ENCODE assay signal across 10 cellular contexts in genomic region chr22:39457047-39457545, GRCh38. TPM values are rescaled to one million over a fixed set of nuclear protein-coding genes. Genes with fewer than 3 reads are reported as not detected.
A peak's percentile ranks its signal among the peaks of the same experiment; 100 is the strongest.
DNase-seq lines count a peak whose midpoint lies in the region; ATAC-seq and TF ChIP-seq lines count a peak whose summit lies in the region.
"Had no signal": no experiment of that assay in that cellular context is flagged by ENCODE, and none has a peak within 500 bp of the region (broad histone marks: within the 10 kb centered on the region; RNA-seq: fewer than 3 reads in every experiment).

No MANE protein-coding gene starts in this region.

- H3K36me3 ChIP-seq in IMR-90 (ENCODE audit: control insufficient read depth, insufficient read depth, low read length) = no peaks in the 10 kb centered on the region
- no peaks in the 10 kb centered on the region for H3K36me3 ChIP-seq in esophagus squamous epithelium
- H3K36me3 ChIP-seq in psoas muscle (ENCODE audit: insufficient read depth in 1 of 2, low read depth in 1 of 2) = no peaks in the 10 kb centered on the region
- H3K36me3 ChIP-seq in SJCRH30 = no peaks in the 10 kb centered on the region

- intact Hi-C loops in IMR-90 (cut with micrococcal nuclease) (no loop called here), esophagus squamous epithelium (cut with DNase I) (no loop called here), psoas muscle (cut with DNase I) (no loop called here)

- no peak overlapping the region for H4K91ac ChIP-seq in IMR-90 (ENCODE audit: insufficient read depth, low read depth, low read length)

- CTCF ChIA-PET in IMR-90 (lab: Yijun Ruan, JAX) = no interaction called here

- H2BK15ac ChIP-seq in IMR-90 (ENCODE audit: low read depth, low read length) = no peak overlapping the region

- TF ChIP-seq CTCF in IMR-90 (conservative IDR thresholded peaks at IDR 0.05; ENCODE audit: low read depth, low read length) (no peak), esophagus squamous epithelium (IDR thresholded peaks at IDR 0.05) (no peak), psoas muscle (IDR thresholded peaks at IDR 0.05) (no peak)

- H3K18ac ChIP-seq in IMR-90 (ENCODE audit: low read depth, low read length) = no peak overlapping the region

- no peak overlapping the region for H2AK9ac ChIP-seq in IMR-90 (replicated peaks; ENCODE audit: low read depth, low read length, poor library complexity)

- DNase-seq in D341Med (ENCODE audit: low spot score) = peak; percentile 85
- no peak for DNase-seq in IMR-90
- DNase-seq in esophagus squamous epithelium (lab: John Stamatoyannopoulos, UW) = no peak
- DNase-seq in psoas muscle = no peak
- no peak for DNase-seq in NCI-H187 treated with DMSO at 0.1 percent for 48 hours (lab: John Stamatoyannopoulos, UW)
- DNase-seq in stimulated activated CD4-positive, alpha-beta T cell treated with anti-CD3 and anti-CD28 coated beads, Interleukin-4, amount 100 ng/mL, for 1 hour = no peak
- DNase-seq in SJCRH30 = no peak
- DNase-seq: body of pancreas, NCI-H226 had no signal

- H3K23ac ChIP-seq in IMR-90 (ENCODE audit: low read depth, low read length) = no peak overlapping the region

- H4K20me1 ChIP-seq in IMR-90 (ENCODE audit: insufficient read depth, low read length) = no peaks in the 10 kb centered on the region

- no peak for TF ChIP-seq RAD21 in IMR-90 (IDR thresholded peaks at IDR 0.05; ENCODE audit: low read length)

- no peak overlapping the region for H3K27ac Mint-ChIP-seq in activated T-helper 17 cell treated with anti-CD3 and anti-CD28 coated beads, Interleukin-2, amount 50 U/mL, for 72 hours

- H2BK5ac ChIP-seq in IMR-90 (ENCODE audit: low read depth, low read length, poor library complexity, severe bottlenecking) = no peak overlapping the region

- no peaks in the 10 kb centered on the region for H3K9me3 ChIP-seq in IMR-90 (ENCODE audit: control insufficient read depth, insufficient read depth, low read length)
- no peaks in the 10 kb centered on the region for H3K9me3 ChIP-seq in esophagus squamous epithelium
- no peaks in the 10 kb centered on the region for H3K9me3 ChIP-seq in psoas muscle
- no peaks in the 10 kb centered on the region for H3K9me3 ChIP-seq in SJCRH30 (replicated peaks)
- H3K9me3 ChIP-seq: body of pancreas had no signal

- peak overlapping the region; percentile 28 for H3K4me3 ChIP-seq in IMR-90 (ENCODE audit: insufficient read depth, low read depth, low read length)
- H3K4me3 ChIP-seq in esophagus squamous epithelium = peak overlapping the region; percentile 20 to 72 (median 50)
- peak overlapping the region; percentile 60 for H3K4me3 ChIP-seq in psoas muscle
- no peak overlapping the region for H3K4me3 ChIP-seq in SJCRH30
- H3K4me3 ChIP-seq: body of pancreas had no signal

- WGBS in IMR-90 (ENCODE audit: extremely low coverage in 2 of 2, insufficient read length in 1 of 2), 2 experiments = 0% methylated on average over 6 of the region's 88 CpGs; no CpG with 5 or more reads in 1 of the 2 experiments
- WGBS in esophagus squamous epithelium, 2 donors = no CpG with 5 or more reads among the region's 88 CpGs
- 1 to 20% (median 2%) methylated on average over 2 to 83 of the region's 88 CpGs for WGBS in psoas muscle, 3 donors

- H4K5ac ChIP-seq in IMR-90 (ENCODE audit: low read depth, low read length) = no peak overlapping the region

- peaks cover 8% of the 10 kb centered on the region; the same call in 1 of the 2 replicates for H3K4me1 ChIP-seq in IMR-90 (ENCODE audit: control insufficient read depth, insufficient read depth, low read length)
- peaks cover 0 to 44% (median 15%) of the 10 kb centered on the region in 3 donors for H3K4me1 ChIP-seq in esophagus squamous epithelium
- H3K4me1 ChIP-seq in psoas muscle = no peaks in the 10 kb centered on the region
- peaks cover 14% of the 10 kb centered on the region for H3K4me1 ChIP-seq in SJCRH30

- dilution Hi-C loops in IMR-90 (cut with HindIII; ENCODE audit: low sequenced_read_pairs, unreplicated experiment) = no loop called here

- no TSS peak for BruUV-seq in IMR-90 (replicated peaks; lab: Mats Ljungman, UMichigan)

- in situ Hi-C loops in IMR-90 (cut with MboI; ENCODE audit: low sequenced_read_pairs) = no loop called here

- peak overlapping the region; percentile 63 for H2AFZ ChIP-seq in IMR-90 (replicated peaks; ENCODE audit: low read length, poor library complexity)

- no peaks in the 10 kb centered on the region; the same call in 1 of the 2 replicates for H3K9me1 ChIP-seq in IMR-90 (ENCODE audit: insufficient read depth, low read length)

- H3K27ac ChIP-seq in IMR-90 (ENCODE audit: insufficient read depth, low read length) (no peak overlapping the region), esophagus squamous epithelium (peak overlapping the region in 3 of 4 donors; percentile 49 to 78 (median 77)), psoas muscle (no peak overlapping the region), SJCRH30 (no peak overlapping the region)
- H3K27ac ChIP-seq: body of pancreas had no signal

- H3K4me3 Mint-ChIP-seq in activated T-helper 17 cell treated with anti-CD3 and anti-CD28 coated beads, Interleukin-2, amount 50 U/mL, for 72 hours = no peak overlapping the region

- peaks cover 47% of the 10 kb centered on the region for H3K27me3 ChIP-seq in IMR-90 (ENCODE audit: control insufficient read depth, insufficient read depth, low read length)
- H3K27me3 ChIP-seq in esophagus squamous epithelium = peaks cover 8 to 52% (median 11%) of the 10 kb centered on the region in 4 donors
- peaks cover 0 to 26% (median 12%) of the 10 kb centered on the region in 3 donors for H3K27me3 ChIP-seq in psoas muscle (ENCODE audit: insufficient read depth in 3 of 3, low read length in 2 of 3)
- H3K27me3 ChIP-seq in SJCRH30 = peaks cover 8% of the 10 kb centered on the region

- H3K79me1 ChIP-seq in IMR-90 (ENCODE audit: low read depth in 1 of 2, low read length in 2 of 2) = no peaks in the 10 kb centered on the region

- H3K9ac ChIP-seq in IMR-90 (ENCODE audit: low read depth, low read length) = no peak overlapping the region

- no peak overlapping the region for H3K4ac ChIP-seq in IMR-90 (ENCODE audit: low read depth, low read length)

- H3K27me3 Mint-ChIP-seq in activated T-helper 17 cell treated with anti-CD3 and anti-CD28 coated beads, Interleukin-2, amount 50 U/mL, for 72 hours = peaks cover 38% of the 10 kb centered on the region

- no peak overlapping the region for H2BK20ac ChIP-seq in IMR-90 (ENCODE audit: low read depth, low read length)

- H4K8ac ChIP-seq in IMR-90 (ENCODE audit: low read depth in 2 of 2, low read length in 2 of 2) = no peak overlapping the region

- H2AK5ac ChIP-seq in IMR-90 (ENCODE audit: low read depth, low read length) = no peak overlapping the region

- H3K4me1 Mint-ChIP-seq in activated T-helper 17 cell treated with anti-CD3 and anti-CD28 coated beads, Interleukin-2, amount 50 U/mL, for 72 hours = no peaks in the 10 kb centered on the region

- peaks cover 9% of the 10 kb centered on the region for H3K36me3 Mint-ChIP-seq in activated T-helper 17 cell treated with anti-CD3 and anti-CD28 coated beads, Interleukin-2, amount 50 U/mL, for 72 hours (ENCODE audit: low read depth)

- H3K14ac ChIP-seq in IMR-90 (replicated peaks; ENCODE audit: low read depth, low read length) = no peak overlapping the region

- no peak overlapping the region for H2BK120ac ChIP-seq in IMR-90 (ENCODE audit: low read depth, low read length)

- POLR2A ChIA-PET in IMR-90 (lab: Charles Lee; ENCODE audit: unreplicated experiment) = no interaction called here

- no peaks in the 10 kb centered on the region for H3K9me3 Mint-ChIP-seq in activated T-helper 17 cell treated with anti-CD3 and anti-CD28 coated beads, Interleukin-2, amount 50 U/mL, for 72 hours

- no peak overlapping the region; the same call in 1 of the 2 replicates for H3K4me2 ChIP-seq in IMR-90 (ENCODE audit: low read depth, low read length)

- ATAC-seq in IMR-90 (ENCODE audit: low read depth) = peak; percentile 59
- no peak for ATAC-seq in psoas muscle
- no peak for ATAC-seq in activated T-helper 17 cell treated with anti-CD3 and anti-CD28 coated beads, Interleukin-2, amount 50 U/mL, for 72 hours (replicated peaks)

- H3K56ac ChIP-seq in IMR-90 (ENCODE audit: extremely low read depth, insufficient read depth, low read length) = no peak overlapping the region

- TF ChIP-seq POLR2A in IMR-90 (IDR thresholded peaks at IDR 0.05; ENCODE audit: low read depth, low read length) (no peak), esophagus squamous epithelium (IDR thresholded peaks at IDR 0.05) (no peak)

TF ChIP-seq in IMR-90, 13 proteins besides CTCF, POLR2A, EP300 and RAD21 (continues in another document):
- no peak for TF ChIP-seq FOS (IDR thresholded peaks at IDR 0.05; ENCODE audit: low read depth, low read length)

RNA-seq across cellular contexts. Expression of gene MGAT3, which starts 0.3 kb away (rescaled TPM):
- total RNA-seq in IMR-90 (2012; rRNA removed) (0.28 and 0.36 TPM in 2 replicates), esophagus squamous epithelium (1 to 10 TPM in 1 of 4 donors, under 1 TPM in 3; 0.08 to 1.3 (median 0.62) TPM), psoas muscle (1 to 10 TPM; 1.4 to 2.2 (median 1.8) TPM)
- polyA plus RNA-seq in IMR-90 (2012; rRNA removed) (1.1 TPM in 2 replicates), psoas muscle (under 1 TPM; 0.53 to 0.65 (median 0.56) TPM)
- polyA plus RNA-seq in IMR-90 (2012; cell fraction: cytosol; rRNA removed) = 0.38 and 0.99 TPM in 2 replicates
- polyA plus RNA-seq in IMR-90 (2012; cell fraction: nucleus; rRNA removed; ENCODE audit: low replicate concordance) = 1.0 and 1.5 TPM in 2 replicates
- total RNA-seq in activated T-helper 17 cell treated with anti-CD3 and anti-CD28 coated beads, Interleukin-2, amount 50 U/mL, for 72 hours = 1 to 10 TPM; 1.5 to 1.6 TPM
- total RNA-seq in SJCRH30 (2014; rRNA removed; shearing (Covaris generic)) = not detected in 2 replicates

RNA-seq across cellular contexts. Expression of gene MIEF1, which starts 45.0 kb away (rescaled TPM):
- 9.7 and 12.2 TPM in 2 replicates for total RNA-seq in IMR-90 (2012; rRNA removed)
- polyA plus RNA-seq in IMR-90 (2012; rRNA removed) = 15.0 and 16.9 TPM in 2 replicates
- polyA plus RNA-seq in IMR-90 (2012; cell fraction: cytosol; rRNA removed) = 9.7 and 13.5 TPM in 2 replicates
- polyA plus RNA-seq in IMR-90 (2012; cell fraction: nucleus; rRNA removed; ENCODE audit: low replicate concordance) = 8.6 and 12.3 TPM in 2 replicates
- 10 to 100 TPM; 21.4 to 34.2 (median 23.9) TPM for total RNA-seq in esophagus squamous epithelium
- total RNA-seq in psoas muscle = 10 to 100 TPM in 2 of 4 donors, 1 to 10 TPM in 2; 8.6 to 18.7 (median 13.3) TPM
- polyA plus RNA-seq in psoas muscle = 10 to 100 TPM in 2 of 3 donors, 1 to 10 TPM in 1; 7.4 to 20.9 (median 14.0) TPM
- total RNA-seq in activated T-helper 17 cell treated with anti-CD3 and anti-CD28 coated beads, Interleukin-2, amount 50 U/mL, for 72 hours = 10 to 100 TPM; 34.7 to 54.0 TPM
- total RNA-seq in SJCRH30 (2014; rRNA removed; shearing (Covaris generic)) = 31.5 and 32.0 TPM in 2 replicates

RNA-seq across cellular contexts. Expression of gene TAB1, which starts 57.5 kb away (rescaled TPM):
- total RNA-seq in IMR-90 (2012; rRNA removed) (7.2 and 9.9 TPM in 2 replicates), esophagus squamous epithelium (10 to 100 TPM in 3 of 4 donors, 1 to 10 TPM in 1; 7.8 to 15.3 (median 14.5) TPM), psoas muscle (10 to 100 TPM in 3 of 4 donors, 1 to 10 TPM in 1; 9.7 to 22.1 (median 17.3) TPM)
- polyA plus RNA-seq in IMR-90 (2012; rRNA removed) (18.8 and 26.0 TPM in 2 replicates), psoas muscle (10 to 100 TPM; 10.4 to 17.4 (median 12.8) TPM)
- polyA plus RNA-seq in IMR-90 (2012; cell fraction: cytosol; rRNA removed) = 32.3 and 42.2 TPM in 2 replicates
- polyA plus RNA-seq in IMR-90 (2012; cell fraction: nucleus; rRNA removed; ENCODE audit: low replicate concordance) = 24.3 and 49.5 TPM in 2 replicates
- total RNA-seq in activated T-helper 17 cell treated with anti-CD3 and anti-CD28 coated beads, Interleukin-2, amount 50 U/mL, for 72 hours = 10 to 100 TPM; 15.2 to 20.9 TPM
- total RNA-seq in SJCRH30 (2014; rRNA removed; shearing (Covaris generic)) = 8.7 and 9.3 TPM in 2 replicates

Comparison
In these comparisons a context has a peak if more than half of its experiments do, and no peak if none do; other contexts are left out.
1. H3K27ac ChIP-seq: peak in esophagus squamous epithelium (3 of 4); none in IMR-90 (single experiment), psoas muscle (single experiment) and SJCRH30 (single experiment).